In genomic region chr7:103811997-103812396, GRCh38 we compare ENCODE assay signal across 11 cellular contexts.
DNase-seq lines count a peak whose midpoint lies in the region; ATAC-seq, FAIRE-seq and TF ChIP-seq lines count a peak whose summit lies in the region.
"Had no signal": no experiment of that assay in that cellular context is flagged by ENCODE, and none has a peak within 500 bp of the region (broad histone marks: within the 10 kb centered on the region; RNA-seq: fewer than 3 reads in every experiment).

No MANE protein-coding gene starts in this region.

- CTCF ChIA-PET in GM12878 (lab: Yijun Ruan, JAX) = no interaction called here

- SMC1A ChIA-PET in GM12878 (lab: Charles Lee; ENCODE audit: uncharacterized antibody, unreplicated experiment) = interaction anchor here (0.6 to 1.0 kb wide), 2 partner anchors 8 to 517 kb away, joined by 3 read pairs; no protein-coding TSS in a partner anchor

- H3K36me3 ChIP-seq in GM12878 (ENCODE audit: control insufficient read depth in 2 of 2, insufficient read depth in 2 of 2, low read length in 1 of 2) = no peaks in the 10 kb centered on the region
- no peaks in the 10 kb centered on the region for H3K36me3 ChIP-seq in upper lobe of right lung
- H3K36me3 ChIP-seq: gastrocnemius medialis had no signal

- WGBS in GM12878 (ENCODE audit: insufficient coverage, insufficient replicate concordance, low lambda C conversion rate, missing lambda C conversion rate) = 0% methylated on average over 2 of the region's 2 CpGs

- peak; percentile 76 for ATAC-seq in activated naive CD8-positive, alpha-beta T cell treated with anti-CD3 and anti-CD28 coated beads, Interleukin-2, amount 10 ng/mL, durations not matched to agents 7 days and 5 days (ENCODE audit: low read depth)
- ATAC-seq in HG03060 (IDR thresholded peaks at IDR 0.05; ENCODE audit: low read depth, unreplicated experiment) (peak; percentile 51), GM12878 (peak; percentile 89), upper lobe of right lung (peak; percentile 73)
- ATAC-seq: gastrocnemius medialis had no signal

- no peaks in the 10 kb centered on the region for H3K9me3 ChIP-seq in GM12878 (replicated peaks; ENCODE audit: control insufficient read depth, insufficient read depth, low read length)
- no peaks in the 10 kb centered on the region for H3K9me3 ChIP-seq in upper lobe of right lung
- H3K9me3 ChIP-seq: gastrocnemius medialis had no signal

- H3K4me1 Mint-ChIP-seq in activated naive CD8-positive, alpha-beta T cell treated with anti-CD3 and anti-CD28 coated beads, Interleukin-2, amount 10 ng/mL, durations not matched to agents 7 days and 5 days = peaks cover 5% of the 10 kb centered on the region
- H3K4me1 Mint-ChIP-seq in activated naive CD8-positive, alpha-beta T cell treated with anti-CD3 and anti-CD28 coated beads for 36 hours = peaks cover 19% of the 10 kb centered on the region

- H3K27me3 Mint-ChIP-seq in activated naive CD8-positive, alpha-beta T cell treated with anti-CD3 and anti-CD28 coated beads, Interleukin-2, amount 10 ng/mL, durations not matched to agents 7 days and 5 days = no peaks in the 10 kb centered on the region
- H3K27me3 Mint-ChIP-seq in activated naive CD8-positive, alpha-beta T cell treated with anti-CD3 and anti-CD28 coated beads for 36 hours = peaks cover 2% of the 10 kb centered on the region

- in situ Hi-C loops in GM12878 (cut with MboI) = no loop called here

- H3K9me3 Mint-ChIP-seq in activated naive CD8-positive, alpha-beta T cell treated with anti-CD3 and anti-CD28 coated beads, Interleukin-2, amount 10 ng/mL, durations not matched to agents 7 days and 5 days = no peaks in the 10 kb centered on the region
- H3K9me3 Mint-ChIP-seq in activated naive CD8-positive, alpha-beta T cell treated with anti-CD3 and anti-CD28 coated beads for 36 hours = no peaks in the 10 kb centered on the region

- no peaks in the 10 kb centered on the region for H3K4me1 ChIP-seq in GM12878 (ENCODE audit: control insufficient read depth, insufficient read depth, low read length)
- no peaks in the 10 kb centered on the region for H3K4me1 ChIP-seq in upper lobe of right lung
- H3K4me1 ChIP-seq: gastrocnemius medialis had no signal

- no peaks in the 10 kb centered on the region for H3K79me2 ChIP-seq in GM12878 (ENCODE audit: control insufficient read depth, insufficient read depth, low read length)

- BruUV-seq in GM12878 (replicated peaks; lab: Mats Ljungman, UMichigan) = no TSS peak

- no peak for TF ChIP-seq POLR2A in GM12878 (IDR thresholded peaks at IDR 0.05; ENCODE audit: low read depth, low read length)

- RAD21 ChIA-PET in GM12878 (lab: Charles Lee; ENCODE audit: unreplicated experiment) = no interaction called here

- H4K20me1 ChIP-seq in GM12878 (ENCODE audit: control insufficient read depth, insufficient read depth) = no peaks in the 10 kb centered on the region

- POLR2A ChIA-PET in activated naive CD8-positive, alpha-beta T cell treated with anti-CD3 and anti-CD28 coated beads, Interleukin-2, amount 10 ng/mL, durations not matched to agents 7 days and 5 days (lab: Charles Lee) = no interaction called here
- POLR2A ChIA-PET in GM12878 (lab: Charles Lee) = no interaction called here

- no peak for TF ChIP-seq RAD21 in GM12878 (IDR thresholded peaks at IDR 0.05; ENCODE audit: insufficient read depth, low read depth, low read length)

- H3K27ac Mint-ChIP-seq in activated naive CD8-positive, alpha-beta T cell treated with anti-CD3 and anti-CD28 coated beads, Interleukin-2, amount 10 ng/mL, durations not matched to agents 7 days and 5 days = no peak overlapping the region
- H3K27ac Mint-ChIP-seq in activated naive CD8-positive, alpha-beta T cell treated with anti-CD3 and anti-CD28 coated beads for 36 hours = no peak overlapping the region

- H3K4me3 ChIP-seq in GM12878 (no peak overlapping the region), upper lobe of right lung (no peak overlapping the region)
- H3K4me3 ChIP-seq: gastrocnemius medialis had no signal

- no peak overlapping the region for H2AFZ ChIP-seq in GM12878 (ENCODE audit: control insufficient read depth, low read depth, low read length)

- H3K36me3 Mint-ChIP-seq in activated naive CD8-positive, alpha-beta T cell treated with anti-CD3 and anti-CD28 coated beads, Interleukin-2, amount 10 ng/mL, durations not matched to agents 7 days and 5 days = no peaks in the 10 kb centered on the region
- no peaks in the 10 kb centered on the region for H3K36me3 Mint-ChIP-seq in activated naive CD8-positive, alpha-beta T cell treated with anti-CD3 and anti-CD28 coated beads for 36 hours

- H3K4me3 Mint-ChIP-seq in activated naive CD8-positive, alpha-beta T cell treated with anti-CD3 and anti-CD28 coated beads, Interleukin-2, amount 10 ng/mL, durations not matched to agents 7 days and 5 days = peak overlapping the region; percentile 62
- H3K4me3 Mint-ChIP-seq in activated naive CD8-positive, alpha-beta T cell treated with anti-CD3 and anti-CD28 coated beads for 36 hours = no peak overlapping the region

- no peak for TF ChIP-seq CTCF in GM12878 (IDR thresholded peaks at IDR 0.05 in 2 of 3, conservative IDR thresholded peaks at IDR 0.05 in 1 of 3; ENCODE audit: control insufficient read depth in 2 of 3, extremely low read depth in 1 of 3, insufficient read depth in 1 of 3, low read depth in 3 of 3, low read length in 3 of 3)
- no peak for TF ChIP-seq CTCF in upper lobe of right lung (IDR thresholded peaks at IDR 0.05)

- TF ChIP-seq EP300 in GM12878 (IDR thresholded peaks at IDR 0.05; ENCODE audit: borderline replicate concordance in 1 of 2, control insufficient read depth in 1 of 2, low read depth in 2 of 2, low read length in 2 of 2) = no peak

- H3K27ac ChIP-seq in GM12878 (ENCODE audit: control insufficient read depth, insufficient read depth) = no peak overlapping the region
- H3K27ac ChIP-seq in upper lobe of right lung = no peak overlapping the region
- H3K27ac ChIP-seq: C4-2B, gastrocnemius medialis had no signal

- H3K4me2 ChIP-seq in GM12878 (ENCODE audit: control insufficient read depth, insufficient read depth) = 0 out of 2 replicates have a peak overlapping the region, but pooled peaks have one; percentile 17

- FAIRE-seq in GM12878 (lab: Jason Lieb, UNC) = no peak

- H3K9ac ChIP-seq in GM12878 (ENCODE audit: control insufficient read depth, insufficient read depth, low read length) = no peak overlapping the region

- intact Hi-C loops in GM12878 (cut with micrococcal nuclease; ENCODE audit: unreplicated experiment) (no loop called here), upper lobe of right lung (cut with DNase I) (no loop called here)

- no peak for DNase-seq in activated naive CD8-positive, alpha-beta T cell treated with anti-CD3 and anti-CD28 coated beads, Interleukin-2, amount 10 ng/mL, durations not matched to agents 7 days and 5 days
- no peak for DNase-seq in activated naive CD8-positive, alpha-beta T cell treated with anti-CD3 and anti-CD28 coated beads for 36 hours
- no peak for DNase-seq in GM12878 (ENCODE audit: low read depth, low spot score)
- DNase-seq in upper lobe of right lung = no peak
- no peak for DNase-seq in glomerular visceral epithelial cell (ENCODE audit: extremely low spot score)
- no peak for DNase-seq in AML-193 (lab: John Stamatoyannopoulos, UW)
- DNase-seq in NCI-H748 treated with DMSO at 0.1 percent for 48 hours (lab: John Stamatoyannopoulos, UW) = no peak
- DNase-seq: gastrocnemius medialis, T-helper 1 cell had no signal

- H3K27me3 ChIP-seq in GM12878 (replicated peaks in 1 of 2; ENCODE audit: control insufficient read depth in 2 of 2, insufficient read depth in 2 of 2, low read length in 1 of 2) (no peaks in the 10 kb centered on the region), upper lobe of right lung (no peaks in the 10 kb centered on the region)
- H3K27me3 ChIP-seq: gastrocnemius medialis had no signal

TF ChIP-seq in GM12878, 131 proteins besides CTCF, POLR2A, EP300 and RAD21:
- TF ChIP-seq HDAC2 (IDR thresholded peaks at IDR 0.05) = no peak
- TF ChIP-seq ZBTB4 (CRISPR knock-in tag; IDR thresholded peaks at IDR 0.05) = no peak
- TF ChIP-seq BHLHE40 (IDR thresholded peaks at IDR 0.05; ENCODE audit: borderline replicate concordance in 1 of 2, low read depth in 2 of 2, low read length in 1 of 2) = peak in 1 of 2 experiments; percentile 27; a peak in 1 of 4 replicates
- no peak for TF ChIP-seq BRCA1 (IDR thresholded peaks at IDR 0.05; ENCODE audit: low read depth, low read length)
